ENCODE assay signal across 1 cellular context in the genomic region with DNA sequence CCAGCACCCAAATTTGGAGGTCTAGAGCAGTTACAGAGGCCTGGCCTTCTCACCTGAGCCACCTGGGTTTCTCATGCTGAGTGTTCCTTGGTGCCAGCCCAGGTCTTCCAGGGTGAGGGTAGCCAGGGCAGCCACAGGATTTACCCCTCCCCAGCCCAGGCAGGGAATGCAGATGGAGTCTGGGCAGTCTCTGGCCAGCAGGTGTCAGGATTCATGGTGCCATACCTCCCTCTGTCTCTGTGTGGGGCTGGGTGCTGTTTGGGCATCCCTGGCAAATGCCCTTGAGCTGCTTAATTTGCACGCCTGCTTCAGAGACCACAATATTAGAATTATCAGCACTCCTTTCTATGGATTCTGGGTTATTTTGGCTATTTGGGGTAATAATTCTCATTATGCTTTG.
TF ChIP-seq lines count a peak whose summit lies in the region.

No MANE protein-coding gene starts in this region.

TF ChIP-seq in HEK293, 187 proteins besides CTCF, POLR2A, EP300 and RAD21 (continued from another document):
- TF ChIP-seq, protein P1, sequence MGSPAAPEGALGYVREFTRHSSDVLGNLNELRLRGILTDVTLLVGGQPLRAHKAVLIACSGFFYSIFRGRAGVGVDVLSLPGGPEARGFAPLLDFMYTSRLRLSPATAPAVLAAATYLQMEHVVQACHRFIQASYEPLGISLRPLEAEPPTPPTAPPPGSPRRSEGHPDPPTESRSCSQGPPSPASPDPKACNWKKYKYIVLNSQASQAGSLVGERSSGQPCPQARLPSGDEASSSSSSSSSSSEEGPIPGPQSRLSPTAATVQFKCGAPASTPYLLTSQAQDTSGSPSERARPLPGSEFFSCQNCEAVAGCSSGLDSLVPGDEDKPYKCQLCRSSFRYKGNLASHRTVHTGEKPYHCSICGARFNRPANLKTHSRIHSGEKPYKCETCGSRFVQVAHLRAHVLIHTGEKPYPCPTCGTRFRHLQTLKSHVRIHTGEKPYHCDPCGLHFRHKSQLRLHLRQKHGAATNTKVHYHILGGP (tag by site-specific recombination; IDR thresholded peaks at IDR 0.05) = no peak
- no peak for TF ChIP-seq MYNN (tag by site-specific recombination; IDR thresholded peaks at IDR 0.05; ENCODE audit: borderline replicate concordance)
- no peak for TF ChIP-seq ZFP69B (tag by site-specific recombination; IDR thresholded peaks at IDR 0.05)
- TF ChIP-seq ZNF2 (tag by site-specific recombination; IDR thresholded peaks at IDR 0.05) = no peak
TF ChIP-seq in HEK293: peak in this region for 0.
